In genomic region chr7:112395893-112396292, GRCh38 we compare ENCODE assay signal across 20 cellular contexts. TPM values are rescaled to one million over a fixed set of nuclear protein-coding genes. Genes with fewer than 3 reads are reported as not detected.
A peak's percentile ranks its signal among the peaks of the same experiment; 100 is the strongest.
DNase-seq lines count a peak whose midpoint lies in the region; ATAC-seq and TF ChIP-seq lines count a peak whose summit lies in the region.
"Had no signal": no experiment of that assay in that cellular context is flagged by ENCODE, and none has a peak within 500 bp of the region (broad histone marks: within the 10 kb centered on the region; RNA-seq: fewer than 3 reads in every experiment).

No MANE protein-coding gene starts in this region.

- no peak overlapping the region for H2BK120ac ChIP-seq in IMR-90 (ENCODE audit: low read depth, low read length)

- H3K14ac ChIP-seq in IMR-90 (replicated peaks; ENCODE audit: low read depth, low read length): no peak overlapping the region

- H4K20me1 ChIP-seq in IMR-90 (ENCODE audit: insufficient read depth, low read length): no peaks in the 10 kb centered on the region
- H4K20me1 ChIP-seq: BLaER1 had no signal

- POLR2A ChIA-PET in IMR-90 (lab: Charles Lee; ENCODE audit: unreplicated experiment): no interaction called here
- POLR2A ChIA-PET in activated CD4-positive, alpha-beta memory T cell treated with anti-CD3 and anti-CD28 coated beads for 36 hours (lab: Charles Lee): no interaction called here

- H3K27ac ChIP-seq in IMR-90 (ENCODE audit: insufficient read depth, low read length) (no peak overlapping the region), sigmoid colon (no peak overlapping the region)
- H3K27ac ChIP-seq: BLaER1, GM23248 had no signal

- no peaks in the 10 kb centered on the region for H3K36me3 Mint-ChIP-seq in brain
- no peaks in the 10 kb centered on the region for H3K36me3 Mint-ChIP-seq in type B pancreatic cell
- no peaks in the 10 kb centered on the region for H3K36me3 Mint-ChIP-seq in activated CD4-positive, alpha-beta memory T cell treated with anti-CD3 and anti-CD28 coated beads for 36 hours
- H3K36me3 Mint-ChIP-seq: CD14-positive monocyte; CD8-positive, alpha-beta T cell had no signal

- H3K4me3 ChIP-seq in IMR-90 (ENCODE audit: insufficient read depth, low read depth, low read length) (no peak overlapping the region), sigmoid colon (no peak overlapping the region)
- H3K4me3 ChIP-seq: BLaER1, GM12878, GM23248, HAP-1 had no signal

- in situ Hi-C loops in IMR-90 (cut with MboI; ENCODE audit: low sequenced_read_pairs): no loop called here

- H3K9me3 Mint-ChIP-seq in brain (no peaks in the 10 kb centered on the region), type B pancreatic cell (no peaks in the 10 kb centered on the region)
- H3K9me3 Mint-ChIP-seq in activated CD4-positive, alpha-beta memory T cell treated with anti-CD3 and anti-CD28 coated beads for 36 hours: no peaks in the 10 kb centered on the region
- H3K9me3 Mint-ChIP-seq: CD8-positive, alpha-beta T cell had no signal

- H3K9me1 ChIP-seq in IMR-90 (ENCODE audit: insufficient read depth, low read length): peaks cover 7% of the 10 kb centered on the region; the same call in 1 of the 2 replicates

- TF ChIP-seq POLR2A in IMR-90 (IDR thresholded peaks at IDR 0.05; ENCODE audit: low read depth, low read length): no peak
- no peak for TF ChIP-seq POLR2A in sigmoid colon (IDR thresholded peaks at IDR 0.05)

- CTCF ChIA-PET in IMR-90 (lab: Yijun Ruan, JAX): no interaction called here
- CTCF ChIA-PET in activated CD4-positive, alpha-beta memory T cell treated with anti-CD3 and anti-CD28 coated beads for 36 hours (lab: Charles Lee): interaction anchor here (1.1 kb wide), 1 partner anchor 11 kb away, joined by 3 read pairs; no protein-coding TSS in a partner anchor

- H3K23ac ChIP-seq in IMR-90 (ENCODE audit: low read depth, low read length): no peak overlapping the region

- H2AK9ac ChIP-seq in IMR-90 (replicated peaks; ENCODE audit: low read depth, low read length, poor library complexity): no peak overlapping the region

- no peak overlapping the region for H2AK5ac ChIP-seq in IMR-90 (ENCODE audit: low read depth, low read length)

- no peak overlapping the region for H2BK5ac ChIP-seq in IMR-90 (ENCODE audit: low read depth, low read length, poor library complexity, severe bottlenecking)

- TF ChIP-seq RAD21 in IMR-90 (IDR thresholded peaks at IDR 0.05; ENCODE audit: low read length): no peak

- no peak overlapping the region for H3K18ac ChIP-seq in IMR-90 (ENCODE audit: low read depth, low read length)

- intact Hi-C loops in IMR-90 (cut with micrococcal nuclease) (no loop called here), sigmoid colon (cut with DNase I) (loop anchor here (10.0 kb wide), 1 partner anchor 441 kb away; no protein-coding TSS in a partner anchor)
- intact Hi-C loops in activated CD4-positive, alpha-beta memory T cell treated with anti-CD3 and anti-CD28 coated beads for 36 hours (cut with micrococcal nuclease): loop anchor here (10.0 kb wide), 1 partner anchor 311 kb away; no protein-coding TSS in a partner anchor

- H2BK20ac ChIP-seq in IMR-90 (ENCODE audit: low read depth, low read length): no peak overlapping the region

- H3K4me3 Mint-ChIP-seq in brain (peak overlapping the region in 2 of 5 experiments; percentile 21 to 41), type B pancreatic cell (peak overlapping the region; percentile 3)
- H3K4me3 Mint-ChIP-seq in activated CD4-positive, alpha-beta memory T cell treated with anti-CD3 and anti-CD28 coated beads for 36 hours: no peak overlapping the region
- H3K4me3 Mint-ChIP-seq: CD14-positive monocyte; CD8-positive, alpha-beta T cell had no signal

- H3K9me3 ChIP-seq in IMR-90 (ENCODE audit: control insufficient read depth, insufficient read depth, low read length) (no peaks in the 10 kb centered on the region), sigmoid colon (no peaks in the 10 kb centered on the region)
- H3K9me3 ChIP-seq: BLaER1, HAP-1 had no signal

- TF ChIP-seq CTCF in IMR-90 (conservative IDR thresholded peaks at IDR 0.05; ENCODE audit: low read depth, low read length) (no peak), brain (conservative IDR thresholded peaks at IDR 0.05) (no peak), type B pancreatic cell (conservative IDR thresholded peaks at IDR 0.05) (no peak), sigmoid colon (IDR thresholded peaks at IDR 0.05) (no peak)

- H3K9ac ChIP-seq in IMR-90 (ENCODE audit: low read depth, low read length): no peak overlapping the region
- H3K9ac ChIP-seq: BLaER1, GM23248 had no signal

- H2BK15ac ChIP-seq in IMR-90 (ENCODE audit: low read depth, low read length): no peak overlapping the region

- WGBS in IMR-90 (ENCODE audit: extremely low coverage in 2 of 2, insufficient read length in 1 of 2), 2 experiments: 67% methylated on average over 1 of the region's 4 CpGs; no CpG with 5 or more reads in 1 of the 2 experiments
- 86% methylated on average over 4 of the region's 4 CpGs for WGBS in sigmoid colon, 2 donors

- H4K8ac ChIP-seq in IMR-90 (ENCODE audit: low read depth in 2 of 2, low read length in 2 of 2): no peak overlapping the region

- H3K27me3 Mint-ChIP-seq in brain: peaks cover 29% of the 10 kb centered on the region
- H3K27me3 Mint-ChIP-seq in type B pancreatic cell: peaks cover 13% of the 10 kb centered on the region
- H3K27me3 Mint-ChIP-seq in activated CD4-positive, alpha-beta memory T cell treated with anti-CD3 and anti-CD28 coated beads for 36 hours: peaks cover 4% of the 10 kb centered on the region

- no peak for ATAC-seq in IMR-90 (ENCODE audit: low read depth)
- ATAC-seq: CD8-positive, alpha-beta T cell; GM12878; HepG2 had no signal

- peaks cover 22% of the 10 kb centered on the region for H3K4me1 Mint-ChIP-seq in brain
- H3K4me1 Mint-ChIP-seq in type B pancreatic cell (ENCODE audit: unreplicated experiment): no peaks in the 10 kb centered on the region
- peaks cover 18% of the 10 kb centered on the region for H3K4me1 Mint-ChIP-seq in activated CD4-positive, alpha-beta memory T cell treated with anti-CD3 and anti-CD28 coated beads for 36 hours (ENCODE audit: low read depth)

- no peak overlapping the region for H4K91ac ChIP-seq in IMR-90 (ENCODE audit: insufficient read depth, low read depth, low read length)

- peaks cover 2% of the 10 kb centered on the region for H3K4me1 ChIP-seq in IMR-90 (ENCODE audit: control insufficient read depth, insufficient read depth, low read length)
- peaks cover 0 to 9% (median 6%) of the 10 kb centered on the region in 4 donors for H3K4me1 ChIP-seq in sigmoid colon

- H2AFZ ChIP-seq in IMR-90 (replicated peaks; ENCODE audit: low read length, poor library complexity): peak overlapping the region; percentile 70
- H2AFZ ChIP-seq: GM23248 had no signal

- H3K56ac ChIP-seq in IMR-90 (ENCODE audit: extremely low read depth, insufficient read depth, low read length): no peak overlapping the region

- H3K36me3 ChIP-seq in IMR-90 (ENCODE audit: control insufficient read depth, insufficient read depth, low read length) (no peaks in the 10 kb centered on the region), sigmoid colon (no peaks in the 10 kb centered on the region)
- H3K36me3 ChIP-seq: BLaER1, HAP-1 had no signal

- peaks cover 6% of the 10 kb centered on the region for H3K27me3 ChIP-seq in IMR-90 (ENCODE audit: control insufficient read depth, insufficient read depth, low read length)
- no peaks in the 10 kb centered on the region for H3K27me3 ChIP-seq in sigmoid colon
- H3K27me3 ChIP-seq: BLaER1 had no signal

- peak overlapping the region in 3 of 5 experiments; percentile 0 to 33 (median 10) for H3K27ac Mint-ChIP-seq in brain
- no peak overlapping the region for H3K27ac Mint-ChIP-seq in type B pancreatic cell
- no peak overlapping the region for H3K27ac Mint-ChIP-seq in activated CD4-positive, alpha-beta memory T cell treated with anti-CD3 and anti-CD28 coated beads for 36 hours
- H3K27ac Mint-ChIP-seq: CD8-positive, alpha-beta T cell had no signal

- H4K5ac ChIP-seq in IMR-90 (ENCODE audit: low read depth, low read length): no peak overlapping the region

- dilution Hi-C loops in IMR-90 (cut with HindIII; ENCODE audit: low sequenced_read_pairs, unreplicated experiment): no loop called here

- no TSS peak for BruUV-seq in IMR-90 (replicated peaks; lab: Mats Ljungman, UMichigan)

- no peak overlapping the region for H3K4ac ChIP-seq in IMR-90 (ENCODE audit: low read depth, low read length)

- no peak overlapping the region for H3K4me2 ChIP-seq in IMR-90 (ENCODE audit: low read depth, low read length)
- H3K4me2 ChIP-seq: BLaER1 had no signal

- DNase-seq in IMR-90 (no peak), NCI-H526 (lab: John Stamatoyannopoulos, UW) (peak; percentile 18 to 35), type B pancreatic cell (ENCODE audit: extremely low spot score, unreplicated experiment) (no peak), SKM-1 treated with dmso at 0.1 percent for 144 hours (lab: John Stamatoyannopoulos, UW; ENCODE audit: unreplicated experiment) (no peak), sigmoid colon (no peak)
- no peak for DNase-seq in activated CD4-positive, alpha-beta memory T cell treated with anti-CD3 and anti-CD28 coated beads for 36 hours
- DNase-seq: 8988T; Calu3; CD8-positive, alpha-beta T cell; DMS 273 treated with DMSO at 0.1 percent for 48 hours; DMS53; DND-41; EL; GM23248 had no signal

- H3K79me1 ChIP-seq in IMR-90 (ENCODE audit: low read depth in 1 of 2, low read length in 2 of 2): no peaks in the 10 kb centered on the region

- TF ChIP-seq EP300 in sigmoid colon (IDR thresholded peaks at IDR 0.05): no peak

TF ChIP-seq in IMR-90, 13 proteins besides CTCF, POLR2A, EP300 and RAD21 (continues in another document):
- no peak for TF ChIP-seq BHLHE40 (IDR thresholded peaks at IDR 0.05; ENCODE audit: low read depth, low read length)
- TF ChIP-seq MXI1 (IDR thresholded peaks at IDR 0.05; ENCODE audit: borderline replicate concordance, low read depth, low read length): no peak
- no peak for TF ChIP-seq USF2 (IDR thresholded peaks at IDR 0.05; ENCODE audit: low read depth, low read length)
- no peak for TF ChIP-seq MAZ (IDR thresholded peaks at IDR 0.05; ENCODE audit: borderline replicate concordance, low read depth, low read length)

RNA-seq across cellular contexts. Expression of gene IFRD1, which starts 54.4 kb away (rescaled TPM):
- total RNA-seq in IMR-90 (2012; rRNA removed): 18.3 and 24.2 TPM in 2 replicates
- 16.6 and 25.3 TPM in 2 replicates for polyA plus RNA-seq in IMR-90 (2012; rRNA removed)
- 4.5 and 4.9 TPM in 2 replicates for polyA plus RNA-seq in IMR-90 (2012; cell fraction: cytosol; rRNA removed)
- polyA plus RNA-seq in IMR-90 (2012; cell fraction: nucleus; rRNA removed; ENCODE audit: low replicate concordance): 10.1 and 62.2 TPM in 2 replicates
- polyA plus RNA-seq in brain (ENCODE audit: insufficient read depth, low read depth, low replicate concordance): 22.3 TPM
- total RNA-seq in type B pancreatic cell (ENCODE audit: low replicate concordance): 78.4 and 93.1 TPM in 2 replicates
- 10 to 100 TPM; 45.7 to 63.7 (median 49.7) TPM for total RNA-seq in sigmoid colon
- 10 to 100 TPM; 22.8 to 35.7 (median 34.4) TPM for polyA plus RNA-seq in sigmoid colon
- 10 to 100 TPM; 43.4 to 49.7 TPM for total RNA-seq in activated CD4-positive, alpha-beta memory T cell treated with anti-CD3 and anti-CD28 coated beads for 36 hours

Comparison
In these comparisons a context has a peak if more than half of its experiments do, and no peak if none do; other contexts are left out.
1. DNase-seq: peak in NCI-H526 (2 of 2); none in IMR-90 (single experiment), type B pancreatic cell (single experiment), SKM-1 treated with dmso at 0.1 percent for 144 hours (single experiment), sigmoid colon (single experiment) and activated CD4-positive, alpha-beta memory T cell treated with anti-CD3 and anti-CD28 coated beads for 36 hours (single experiment).
2. H3K27ac Mint-ChIP-seq: peak in brain (3 of 5); none in type B pancreatic cell (single experiment) and activated CD4-positive, alpha-beta memory T cell treated with anti-CD3 and anti-CD28 coated beads for 36 hours (single experiment).